In the genomic region with DNA sequence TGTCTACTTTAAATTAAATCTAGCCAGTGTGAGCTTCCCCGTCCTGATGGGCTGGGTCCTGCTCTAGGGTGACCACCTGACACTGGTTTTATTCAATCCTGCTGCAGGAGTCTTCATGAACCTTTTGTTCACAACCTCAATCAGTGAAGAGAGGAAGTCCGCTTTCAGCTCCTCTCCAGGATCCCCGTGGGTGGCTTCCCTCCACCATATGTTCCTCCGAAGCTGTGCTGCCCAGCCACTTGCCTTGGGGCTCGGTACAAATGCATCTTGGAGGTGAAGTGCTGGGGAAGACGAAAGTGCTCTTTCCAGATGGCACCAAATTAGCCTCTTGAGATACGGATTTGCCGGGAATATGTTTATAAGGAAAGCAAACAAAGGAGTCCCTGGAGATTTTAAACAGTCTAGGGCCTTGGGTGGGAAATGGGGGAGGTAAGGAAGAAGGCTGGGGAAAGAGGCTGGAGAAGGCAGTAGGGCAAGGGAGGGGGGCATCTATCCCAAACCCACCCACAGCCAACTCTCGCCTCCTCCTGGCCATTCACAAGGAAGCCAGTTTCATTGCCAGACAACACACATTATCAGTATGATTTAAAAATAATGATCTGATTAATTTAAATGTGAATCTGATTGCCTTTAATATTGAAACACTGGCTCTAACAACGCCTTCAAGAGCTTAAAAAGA, we compare ENCODE assay signal across 17 cellular contexts.
DNase-seq lines count a peak whose midpoint lies in the region; ATAC-seq and TF ChIP-seq lines count a peak whose summit lies in the region.
"Had no signal": no experiment of that assay in that cellular context is flagged by ENCODE, and none has a peak within 500 bp of the region (broad histone marks: within the 10 kb centered on the region; RNA-seq: fewer than 3 reads in every experiment).

No MANE protein-coding gene starts in this region.

- BruUV-seq in PC-3 (replicated peaks; lab: Mats Ljungman, UMichigan) = no TSS peak

- H2AFZ ChIP-seq in PC-3 (ENCODE audit: low read length) = no peak overlapping the region

- H3K36me3 Mint-ChIP-seq in nephron progenitor cell (ENCODE audit: low read depth) = no peaks in the 10 kb centered on the region

- H3K4me1 ChIP-seq in PC-3 (ENCODE audit: insufficient read depth, low read length) = no peaks in the 10 kb centered on the region
- H3K4me1 ChIP-seq: HAP-1 had no signal

- no peaks in the 10 kb centered on the region for H3K79me2 ChIP-seq in PC-3 (ENCODE audit: low read length)

- H3K4me2 ChIP-seq in PC-3 (ENCODE audit: low read length) = no peak overlapping the region

- H3K27ac ChIP-seq in PC-3 (ENCODE audit: low read length) = no peak overlapping the region

- CTCF ChIA-PET in PC-3 (lab: Charles Lee) = no interaction called here

- no peaks in the 10 kb centered on the region for H3K36me3 ChIP-seq in PC-3 (ENCODE audit: low read depth, low read length)
- H3K36me3 ChIP-seq: HAP-1, MG63 had no signal

- TF ChIP-seq CTCF in nephron progenitor cell (IDR thresholded peaks at IDR 0.05) (no peak), PC-3 (conservative IDR thresholded peaks at IDR 0.05; ENCODE audit: low read depth, low read length) (no peak)

- peaks cover 4% of the 10 kb centered on the region for H3K27me3 Mint-ChIP-seq in nephron progenitor cell (ENCODE audit: low read depth, poor library complexity)

- in situ Hi-C loops in G401 (cut with HindIII; ENCODE audit: low sequenced_read_pairs) = no loop called here

- H3F3A ChIP-seq in PC-3 (ENCODE audit: low read length, unreplicated experiment) = no peaks in the 10 kb centered on the region

- peak overlapping the region; percentile 43 for H3K27ac Mint-ChIP-seq in nephron progenitor cell

- DNase-seq in G401 (ENCODE audit: low spot score) (peak; percentile 90), NCI-H2227 treated with DMSO at 0.1 percent for 48 hours (lab: John Stamatoyannopoulos, UW) (peak; percentile 56), cerebellar cortex (ENCODE audit: low spot score) (peak; percentile 86), nephron progenitor cell (no peak), PC-3 (no peak), pons (ENCODE audit: low spot score) (no peak), DMS79 (lab: John Stamatoyannopoulos, UW) (no peak), foreskin melanocyte (no peak)
- DNase-seq: COR-L47; GF-D8; MG63; NCI-H1092 treated with DMSO at 0.1 percent for 48 hours; NCI-H1694 treated with DMSO at 0.1 percent for 48 hours; NCI-H510A; NK-92 treated with Interleukin-12 subunit alpha and Interleukin-12 subunit beta, amount 100 ng/mL, for 24 hours; SHP77 treated with DMSO at 0.1 percent for 48 hours had no signal

- H3K4me1 Mint-ChIP-seq in nephron progenitor cell = peaks cover 5% of the 10 kb centered on the region

- H4K20me1 ChIP-seq in PC-3 (ENCODE audit: low read length) = no peaks in the 10 kb centered on the region

- no peak overlapping the region for H3K4me3 Mint-ChIP-seq in nephron progenitor cell

- H3K9ac ChIP-seq in PC-3 (ENCODE audit: low read length) = no peak overlapping the region

- intact Hi-C loops in PC-3 (cut with micrococcal nuclease) = no loop called here

- H3K27me3 ChIP-seq in PC-3 (ENCODE audit: low read length) = no peaks in the 10 kb centered on the region
- H3K27me3 ChIP-seq: MG63 had no signal

- peaks cover 7% of the 10 kb centered on the region for H3K9me3 Mint-ChIP-seq in nephron progenitor cell

- no peak for ATAC-seq in PC-3

- H3K9me2 ChIP-seq in PC-3 (replicated peaks; ENCODE audit: low read length) = no peaks in the 10 kb centered on the region

- POLR2A ChIA-PET in PC-3 (lab: Charles Lee; ENCODE audit: unreplicated experiment) = no interaction called here

- H3K4me3 ChIP-seq in PC-3 (ENCODE audit: low read length) = no peak overlapping the region
- H3K4me3 ChIP-seq: HAP-1, MG63 had no signal

- no peaks in the 10 kb centered on the region for H3K9me3 ChIP-seq in PC-3 (ENCODE audit: low read length)
- H3K9me3 ChIP-seq: HAP-1, MG63 had no signal

Comparison
In these comparisons a context has a peak if more than half of its experiments do, and no peak if none do; other contexts are left out.
1. DNase-seq: peak in G401 (single experiment), NCI-H2227 treated with DMSO at 0.1 percent for 48 hours (single experiment) and cerebellar cortex (single experiment); none in nephron progenitor cell (single experiment), PC-3 (single experiment), pons (single experiment), DMS79 (single experiment) and foreskin melanocyte (single experiment).